ENCODE assay signal across 15 cellular contexts in the genomic region with DNA sequence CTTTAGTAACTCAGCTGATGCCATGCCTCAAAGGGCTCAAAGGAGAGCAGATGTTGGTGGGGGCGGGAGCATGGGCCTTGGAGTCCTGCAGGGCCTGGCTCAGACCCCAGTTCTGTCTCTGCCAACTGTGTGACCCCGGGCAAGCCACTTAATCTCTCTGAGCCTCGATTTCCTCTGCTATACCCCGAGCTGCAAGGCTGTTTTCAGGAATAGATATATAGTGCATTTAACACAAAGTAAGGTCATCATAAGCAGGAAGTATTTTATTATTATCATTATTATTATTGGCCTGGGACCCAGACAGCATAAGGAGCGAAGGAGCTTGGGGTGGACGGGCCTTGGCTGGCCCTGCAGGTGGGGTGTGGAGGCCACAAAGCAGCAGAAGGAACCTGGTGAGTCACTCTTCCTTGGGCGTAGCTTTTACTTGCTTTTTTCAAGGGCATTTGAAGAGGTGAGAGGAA.
DNase-seq lines count a peak whose midpoint lies in the region; ATAC-seq, FAIRE-seq and TF ChIP-seq lines count a peak whose summit lies in the region.
"Had no signal": no experiment of that assay in that cellular context is flagged by ENCODE, and none has a peak within 500 bp of the region (broad histone marks: within the 10 kb centered on the region; RNA-seq: fewer than 3 reads in every experiment).

No MANE protein-coding gene starts in this region.

- H4K20me1 ChIP-seq in mammary epithelial cell (ENCODE audit: insufficient read depth, low read length): no peaks in the 10 kb centered on the region

- peaks cover 6% of the 10 kb centered on the region for H3K4me1 ChIP-seq in right cardiac atrium (ENCODE audit: control insufficient read depth, insufficient read depth, low read length)
- H3K4me1 ChIP-seq in right atrium auricular region: peaks cover 0 to 23% of the 10 kb centered on the region in 2 donors
- H3K4me1 ChIP-seq in mammary epithelial cell (ENCODE audit: insufficient read depth, low read length): peaks cover 20% of the 10 kb centered on the region
- peaks cover 0 to 3% of the 10 kb centered on the region in 2 donors for H3K4me1 ChIP-seq in kidney (ENCODE audit: control insufficient read depth in 1 of 2, insufficient read depth in 1 of 2, low read depth in 1 of 2, low read length in 2 of 2)
- H3K4me1 ChIP-seq: HAP-1 had no signal

- no peaks in the 10 kb centered on the region for H3K9me3 ChIP-seq in right cardiac atrium (ENCODE audit: control insufficient read depth, low read length)
- H3K9me3 ChIP-seq in right atrium auricular region: no peaks in the 10 kb centered on the region
- H3K9me3 ChIP-seq in mammary epithelial cell (replicated peaks; ENCODE audit: insufficient read depth, low read length): no peaks in the 10 kb centered on the region
- H3K9me3 ChIP-seq in kidney (ENCODE audit: control insufficient read depth in 1 of 2, low read length in 2 of 2): no peaks in the 10 kb centered on the region
- H3K9me3 ChIP-seq: HAP-1, heart left ventricle had no signal

- WGBS in right cardiac atrium: 46% methylated on average over 7 of the region's 7 CpGs
- WGBS in mammary epithelial cell (ENCODE audit: low coverage, missing lambda C conversion rate): 0% methylated on average over 3 of the region's 7 CpGs

- peak; percentile 27 to 64 for ATAC-seq in right cardiac atrium
- ATAC-seq in activated CD4-positive, CD25-positive, alpha-beta regulatory T cell treated with anti-CD3 and anti-CD28 coated beads, Interleukin-2, amount 50 U/mL, for 24 hours: no peak
- ATAC-seq: stimulated activated naive CD8-positive, alpha-beta T cell treated with anti-CD3 and anti-CD28 coated beads, Interleukin-15, Interleukin-2, amounts not matched to agents 100 U/mL and 50 U/mL, for 24 hours had no signal

- DNase-seq in right cardiac atrium (peak in 2 of 3 donors; percentile 75 to 76), right atrium auricular region (ENCODE audit: low spot score) (no peak), mammary epithelial cell (peak; percentile 70), kidney (peak; percentile 76), GM12891 (ENCODE audit: insufficient read length, low spot score) (no peak), epidermal melanocyte (ENCODE audit: insufficient read length, low spot score) (no peak), GM12892 (ENCODE audit: insufficient read length) (no peak)
- DNase-seq: heart left ventricle; NCI-H2227 treated with DMSO at 0.1 percent for 48 hours; NK-92 treated with Interleukin-12 subunit alpha and Interleukin-12 subunit beta, amount 100 ng/mL, for 24 hours; stimulated activated naive CD8-positive, alpha-beta T cell treated with anti-CD3 and anti-CD28 coated beads, Interleukin-15, Interleukin-2, amounts not matched to agents 100 U/mL and 50 U/mL, for 24 hours had no signal

- no peak overlapping the region for H3K27ac ChIP-seq in right cardiac atrium (ENCODE audit: low read length)
- H3K27ac ChIP-seq in right atrium auricular region: no peak overlapping the region
- H3K27ac ChIP-seq in mammary epithelial cell (ENCODE audit: insufficient read depth, low read depth, low read length): no peak overlapping the region
- H3K27ac ChIP-seq in kidney (ENCODE audit: low read depth in 2 of 2, low read length in 2 of 2): no peak overlapping the region
- H3K27ac ChIP-seq: heart left ventricle had no signal

- dilution Hi-C loops in mammary epithelial cell (cut with HindIII; ENCODE audit: low sequenced_read_pairs): no loop called here

- TF ChIP-seq CTCF in right atrium auricular region (IDR thresholded peaks at IDR 0.05) (no peak), mammary epithelial cell (conservative IDR thresholded peaks at IDR 0.05 in 1 of 2, IDR thresholded peaks at IDR 0.05 in 1 of 2; ENCODE audit: extremely low read depth in 1 of 2, insufficient read depth in 1 of 2, low read depth in 1 of 2, low read length in 2 of 2) (peak in 1 of 2 donors; percentile 43), kidney (IDR thresholded peaks at IDR 0.05; ENCODE audit: borderline replicate concordance, extremely low read depth, insufficient read depth) (no peak)

- H3K27me3 ChIP-seq in right cardiac atrium (ENCODE audit: control insufficient read depth, insufficient read depth) (no peaks in the 10 kb centered on the region), right atrium auricular region (no peaks in the 10 kb centered on the region), mammary epithelial cell (ENCODE audit: insufficient read depth, low read length) (no peaks in the 10 kb centered on the region)
- H3K27me3 ChIP-seq: heart left ventricle had no signal

- H3K4me2 ChIP-seq in mammary epithelial cell (ENCODE audit: insufficient read depth, low read depth, low read length): peak overlapping the region; percentile 46

- CTCF ChIA-PET in mammary epithelial cell (lab: Charles Lee; ENCODE audit: low non-redundant PET): interaction anchor here (0.6 to 0.9 kb wide), 2 partner anchors 12 to 1973 kb away, joined by 4 to 6 read pairs; no protein-coding TSS in a partner anchor

- H3K36me3 ChIP-seq in right atrium auricular region (no peaks in the 10 kb centered on the region), mammary epithelial cell (ENCODE audit: insufficient read depth, low read length) (no peaks in the 10 kb centered on the region), kidney (ENCODE audit: control insufficient read depth in 1 of 2, insufficient read depth in 2 of 2, low read length in 2 of 2) (no peaks in the 10 kb centered on the region)
- H3K36me3 ChIP-seq: HAP-1, heart left ventricle had no signal

- FAIRE-seq in kidney (lab: Jason Lieb, UNC) (no peak), GM12891 (lab: Jason Lieb, UNC) (no peak), GM12892 (lab: Jason Lieb, UNC) (no peak)
- FAIRE-seq: colon, GM19239 had no signal

- no TSS peak for BruUV-seq in mammary epithelial cell (replicated peaks; lab: Mats Ljungman, UMichigan)

- no peaks in the 10 kb centered on the region for H3K79me2 ChIP-seq in mammary epithelial cell (ENCODE audit: insufficient read depth, low read length)

- H3K9ac ChIP-seq in mammary epithelial cell (ENCODE audit: insufficient read depth, low read length) (no peak overlapping the region), kidney (ENCODE audit: low read length in 2 of 2) (no peak overlapping the region)

- no peak overlapping the region for H3K4me3 ChIP-seq in right cardiac atrium (ENCODE audit: low read length)
- no peak overlapping the region for H3K4me3 ChIP-seq in right atrium auricular region
- no peak overlapping the region for H3K4me3 ChIP-seq in mammary epithelial cell (replicated peaks in 1 of 3; ENCODE audit: insufficient read depth in 1 of 3, low read depth in 2 of 3, low read length in 3 of 3)
- H3K4me3 ChIP-seq in kidney (ENCODE audit: low read length in 2 of 2): no peak overlapping the region
- H3K4me3 ChIP-seq: HAP-1, heart left ventricle had no signal

- H2AFZ ChIP-seq in mammary epithelial cell (ENCODE audit: low read depth, low read length): peak overlapping the region; percentile 44

- in situ Hi-C loops in mammary epithelial cell (cut with MboI; ENCODE audit: low sequenced_read_pairs in 2 of 2): no loop called here

- TF ChIP-seq POLR2A in GM12891 (IDR thresholded peaks at IDR 0.05; ENCODE audit: low read depth, low read length): no peak
- no peak for TF ChIP-seq POLR2A in GM12892 (IDR thresholded peaks at IDR 0.05; ENCODE audit: low read depth, low read length)

- intact Hi-C loops in right cardiac atrium (cut with DNase I) (no loop called here), mammary epithelial cell (cut with micrococcal nuclease) (loop anchor here (2.0 to 5.0 kb wide), 2 partner anchors 44 to 172 kb away; no protein-coding TSS in a partner anchor), kidney (cut with DNase I) (no loop called here)

TF ChIP-seq in GM12891, 5 proteins besides CTCF, POLR2A, EP300 and RAD21:
- TF ChIP-seq POU2F2 (IDR thresholded peaks at IDR 0.05; ENCODE audit: low read depth, low read length) (no peak), PAX5 (IDR thresholded peaks at IDR 0.05; ENCODE audit: insufficient read depth, low read length, severe bottlenecking) (no peak), TAF1 (IDR thresholded peaks at IDR 0.05; ENCODE audit: low read depth, low read length) (no peak), POLR2AphosphoS5 (IDR thresholded peaks at IDR 0.05; ENCODE audit: low read depth, low read length) (no peak), SPI1 (IDR thresholded peaks at IDR 0.05; ENCODE audit: low read depth, low read length) (no peak)

Comparison
In these comparisons a context has a peak if more than half of its experiments do, and no peak if none do; other contexts are left out.
1. DNase-seq: peak in right cardiac atrium (2 of 3), mammary epithelial cell (single experiment) and kidney (single experiment); none in right atrium auricular region (single experiment), GM12891 (single experiment), epidermal melanocyte (single experiment) and GM12892 (single experiment).
2. ATAC-seq: peak in right cardiac atrium (2 of 2); none in activated CD4-positive, CD25-positive, alpha-beta regulatory T cell treated with anti-CD3 and anti-CD28 coated beads, Interleukin-2, amount 50 U/mL, for 24 hours (0 of 2).